Comparison of ENCODE assay signal across 13 cellular contexts in genomic region chr10:73758704-73759511, GRCh38. TPM values are rescaled to one million over a fixed set of nuclear protein-coding genes. Genes with fewer than 3 reads are reported as not detected.
A peak's percentile ranks its signal among the peaks of the same experiment; 100 is the strongest.
DNase-seq lines count a peak whose midpoint lies in the region; ATAC-seq and TF ChIP-seq lines count a peak whose summit lies in the region.
"Had no signal": no experiment of that assay in that cellular context is flagged by ENCODE, and none has a peak within 500 bp of the region (broad histone marks: within the 10 kb centered on the region; RNA-seq: fewer than 3 reads in every experiment).

No MANE protein-coding gene starts in this region.

- no peaks in the 10 kb centered on the region for H3K9me3 Mint-ChIP-seq in activated CD8-positive, alpha-beta T cell treated with anti-CD3 and anti-CD28 coated beads for 36 hours
- no peaks in the 10 kb centered on the region for H3K9me3 Mint-ChIP-seq in mesothelial cell of epicardium
- no peaks in the 10 kb centered on the region for H3K9me3 Mint-ChIP-seq in endodermal cell

- no peaks in the 10 kb centered on the region for H3K27me3 Mint-ChIP-seq in activated CD8-positive, alpha-beta T cell treated with anti-CD3 and anti-CD28 coated beads for 36 hours
- no peaks in the 10 kb centered on the region for H3K27me3 Mint-ChIP-seq in mesothelial cell of epicardium (ENCODE audit: low read depth)
- H3K27me3 Mint-ChIP-seq in endodermal cell (ENCODE audit: insufficient read depth): no peaks in the 10 kb centered on the region

- peaks cover 55% of the 10 kb centered on the region for H3K4me1 Mint-ChIP-seq in activated CD8-positive, alpha-beta T cell treated with anti-CD3 and anti-CD28 coated beads for 36 hours (ENCODE audit: low read depth)
- H3K4me1 Mint-ChIP-seq in mesothelial cell of epicardium: no peaks in the 10 kb centered on the region
- H3K4me1 Mint-ChIP-seq in endodermal cell: peaks cover 3% of the 10 kb centered on the region

- POLR2A ChIA-PET in activated CD8-positive, alpha-beta T cell treated with anti-CD3 and anti-CD28 coated beads for 36 hours (lab: Charles Lee): interaction anchor here (0.6 to 3.2 kb wide), 11 partner anchors 10 to 51 kb away, joined by 3 to 22 read pairs (median 4); partner anchors contain the start of genes CHCHD1, SEC24C and ZSWIM8

- H3K9me3 ChIP-seq in KOPT-K1 (ENCODE audit: insufficient read depth, low read length, poor library complexity, severe bottlenecking) (no peaks in the 10 kb centered on the region), endodermal cell (ENCODE audit: control insufficient read depth, low read length) (no peaks in the 10 kb centered on the region), esophagus muscularis mucosa (no peaks in the 10 kb centered on the region)
- H3K9me3 ChIP-seq: colonic mucosa had no signal

- peaks cover 38% of the 10 kb centered on the region for H3K36me3 Mint-ChIP-seq in activated CD8-positive, alpha-beta T cell treated with anti-CD3 and anti-CD28 coated beads for 36 hours (ENCODE audit: low read depth)
- H3K36me3 Mint-ChIP-seq in mesothelial cell of epicardium: peaks cover 37% of the 10 kb centered on the region
- peaks cover 58% of the 10 kb centered on the region for H3K36me3 Mint-ChIP-seq in endodermal cell (ENCODE audit: low read depth)

- H3K4me3 ChIP-seq in endodermal cell (ENCODE audit: low read length) (no peak overlapping the region), esophagus muscularis mucosa (no peak overlapping the region)
- H3K4me3 ChIP-seq: colonic mucosa had no signal

- no peak for TF ChIP-seq CTCF in activated CD8-positive, alpha-beta T cell treated with anti-CD3 and anti-CD28 coated beads for 36 hours (IDR thresholded peaks at IDR 0.05)
- TF ChIP-seq CTCF in mesothelial cell of epicardium (IDR thresholded peaks at IDR 0.05; ENCODE audit: unreplicated experiment) (no peak), endodermal cell (conservative IDR thresholded peaks at IDR 0.05) (no peak), esophagus muscularis mucosa (IDR thresholded peaks at IDR 0.05) (no peak)

- H3K9ac ChIP-seq in endodermal cell (ENCODE audit: extremely low read depth, low read length, poor library complexity, severe bottlenecking): no peak overlapping the region

- no peak for ATAC-seq in activated CD8-positive, alpha-beta T cell treated with anti-CD3 and anti-CD28 coated beads for 36 hours

- no peak for TF ChIP-seq EP300 in esophagus muscularis mucosa (IDR thresholded peaks at IDR 0.05)

- WGBS in endodermal cell (ENCODE audit: insufficient coverage in 1 of 2, insufficient read length in 1 of 2), 2 experiments: 95% methylated on average over 9 of the region's 9 CpGs
- 84% methylated on average over 9 of the region's 9 CpGs for WGBS in esophagus muscularis mucosa

- H3K4me1 ChIP-seq in endodermal cell (ENCODE audit: control insufficient read depth, insufficient read depth, low read length): peaks cover 5% of the 10 kb centered on the region
- H3K4me1 ChIP-seq in esophagus muscularis mucosa: peaks cover 0 to 4% (median 2%) of the 10 kb centered on the region in 4 donors
- H3K4me1 ChIP-seq: colonic mucosa had no signal

- intact Hi-C loops in activated CD8-positive, alpha-beta T cell treated with anti-CD3 and anti-CD28 coated beads for 36 hours (cut with micrococcal nuclease): no loop called here
- intact Hi-C loops in posterior cingulate gyrus (cut with DNase I): no loop called here
- intact Hi-C loops in esophagus muscularis mucosa (cut with DNase I): no loop called here

- no peak for TF ChIP-seq POLR2A in esophagus muscularis mucosa (IDR thresholded peaks at IDR 0.05; ENCODE audit: low read depth)

- peak overlapping the region; percentile 40 for H3K4me3 Mint-ChIP-seq in activated CD8-positive, alpha-beta T cell treated with anti-CD3 and anti-CD28 coated beads for 36 hours
- H3K4me3 Mint-ChIP-seq in mesothelial cell of epicardium (no peak overlapping the region), endodermal cell (no peak overlapping the region)

- CTCF ChIA-PET in activated CD8-positive, alpha-beta T cell treated with anti-CD3 and anti-CD28 coated beads for 36 hours (lab: Charles Lee): interaction anchor here (0.7 to 2.6 kb wide), 3 partner anchors 10 to 23 kb away, joined by 3 to 14 read pairs (median 3); partner anchors contain the start of gene CHCHD1

- no peaks in the 10 kb centered on the region for H3K27me3 ChIP-seq in endodermal cell (ENCODE audit: control insufficient read depth, insufficient read depth, low read length, poor library complexity, severe bottlenecking)
- H3K27me3 ChIP-seq in esophagus muscularis mucosa: no peaks in the 10 kb centered on the region
- H3K27me3 ChIP-seq: colonic mucosa had no signal

- peak overlapping the region; percentile 87 for H3K27ac Mint-ChIP-seq in activated CD8-positive, alpha-beta T cell treated with anti-CD3 and anti-CD28 coated beads for 36 hours
- peak overlapping the region; percentile 11 for H3K27ac Mint-ChIP-seq in mesothelial cell of epicardium
- H3K27ac Mint-ChIP-seq in endodermal cell: no peak overlapping the region

- peak; percentile 60 for DNase-seq in DMS153 treated with DMSO at 0.1 percent for 48 hours (lab: John Stamatoyannopoulos, UW; ENCODE audit: unreplicated experiment)
- peak; percentile 26 for DNase-seq in activated CD8-positive, alpha-beta T cell treated with anti-CD3 and anti-CD28 coated beads for 36 hours
- no peak for DNase-seq in mesothelial cell of epicardium (ENCODE audit: low spot score in 2 of 2, unreplicated experiment in 2 of 2)
- DNase-seq in endodermal cell: no peak
- DNase-seq in posterior cingulate gyrus: no peak
- no peak for DNase-seq in esophagus muscularis mucosa (ENCODE audit: extremely low spot score)
- DNase-seq in stimulated activated CD4-positive, alpha-beta T cell treated with anti-CD3 and anti-CD28 coated beads, Interleukin-4, amount 100 ng/mL, for 24 hours: no peak
- DNase-seq: colonic mucosa, foreskin melanocyte, GOT3, NCI-H2227 treated with DMSO at 0.1 percent for 48 hours had no signal

- H3K27ac ChIP-seq in KOPT-K1 (ENCODE audit: low read depth, low read length, poor library complexity, severe bottlenecking) (peak overlapping the region; percentile 6), endodermal cell (ENCODE audit: low read depth, low read length) (no peak overlapping the region), esophagus muscularis mucosa (replicated peaks in 1 of 4) (no peak overlapping the region)
- H3K27ac ChIP-seq: colonic mucosa, RWPE1 had no signal

- H3K36me3 ChIP-seq in KOPT-K1 (ENCODE audit: insufficient read depth, low read length) (peaks cover 89% of the 10 kb centered on the region), endodermal cell (ENCODE audit: control insufficient read depth, insufficient read depth, low read length) (peaks cover 79% of the 10 kb centered on the region), esophagus muscularis mucosa (peaks cover 44 to 86% (median 80%) of the 10 kb centered on the region in 4 donors)

RNA-seq across cellular contexts. Expression of gene SEC24C, which starts 14.7 kb away (rescaled TPM):
- 10 to 100 TPM; 87.5 to 88.7 TPM for total RNA-seq in activated CD8-positive, alpha-beta T cell treated with anti-CD3 and anti-CD28 coated beads for 36 hours
- total RNA-seq in mesothelial cell of epicardium: 74.8 to 77.6 TPM (median 75.5 TPM) in 3 replicates
- total RNA-seq in endodermal cell: 10 to 100 TPM; 63.2 to 71.4 TPM
- polyA plus RNA-seq in endodermal cell (2013, experiment 1 of 2): 66.6 TPM
- polyA plus RNA-seq in endodermal cell (2013, experiment 2 of 2): 59.0 TPM
- total RNA-seq in esophagus muscularis mucosa: 10 to 100 TPM; 42.4 to 61.3 (median 53.5) TPM

RNA-seq across cellular contexts. Expression of gene CHCHD1, which starts 22.9 kb away (rescaled TPM):
- 10 to 100 TPM; 28.9 to 33.0 TPM for total RNA-seq in activated CD8-positive, alpha-beta T cell treated with anti-CD3 and anti-CD28 coated beads for 36 hours
- total RNA-seq in mesothelial cell of epicardium: 21.0 to 23.5 TPM (median 23.1 TPM) in 3 replicates
- total RNA-seq in endodermal cell: 10 to 100 TPM; 37.6 to 49.3 TPM
- 74.8 TPM for polyA plus RNA-seq in endodermal cell (2013, experiment 1 of 2)
- polyA plus RNA-seq in endodermal cell (2013, experiment 2 of 2): 73.7 TPM
- 10 to 100 TPM; 14.9 to 32.0 (median 25.6) TPM for total RNA-seq in esophagus muscularis mucosa

RNA-seq across cellular contexts. Expression of gene ZSWIM8, which starts 26.5 kb away (rescaled TPM):
- 10 to 100 TPM; 30.0 to 41.0 TPM for total RNA-seq in activated CD8-positive, alpha-beta T cell treated with anti-CD3 and anti-CD28 coated beads for 36 hours
- 121 to 131 TPM (median 122 TPM) in 3 replicates for total RNA-seq in mesothelial cell of epicardium
- total RNA-seq in endodermal cell: 10 to 100 TPM; 75.9 to 79.8 TPM
- 86.6 TPM for polyA plus RNA-seq in endodermal cell (2013, experiment 1 of 2)
- 82.6 TPM for polyA plus RNA-seq in endodermal cell (2013, experiment 2 of 2)
- total RNA-seq in esophagus muscularis mucosa: 100 to 1,000 TPM in 3 of 4 donors, 10 to 100 TPM in 1; 66.4 to 123 (median 107) TPM

RNA-seq across cellular contexts. Expression of gene NDST2, which starts 52.5 kb away (rescaled TPM):
- 10 to 100 TPM; 51.1 to 53.5 TPM for total RNA-seq in activated CD8-positive, alpha-beta T cell treated with anti-CD3 and anti-CD28 coated beads for 36 hours
- total RNA-seq in mesothelial cell of epicardium: 37.2 to 40.8 TPM (median 38.7 TPM) in 3 replicates
- 10 to 100 TPM; 19.6 to 20.3 TPM for total RNA-seq in endodermal cell
- polyA plus RNA-seq in endodermal cell (2013, experiment 1 of 2): 23.6 TPM
- polyA plus RNA-seq in endodermal cell (2013, experiment 2 of 2): 15.4 TPM
- total RNA-seq in esophagus muscularis mucosa: 10 to 100 TPM; 26.8 to 38.3 (median 31.1) TPM

Comparison
In these comparisons a context has a peak if more than half of its experiments do, and no peak if none do; other contexts are left out.
1. DNase-seq: peak in DMS153 treated with DMSO at 0.1 percent for 48 hours (single experiment) and activated CD8-positive, alpha-beta T cell treated with anti-CD3 and anti-CD28 coated beads for 36 hours (single experiment); none in mesothelial cell of epicardium (0 of 2), endodermal cell (single experiment), posterior cingulate gyrus (0 of 10), esophagus muscularis mucosa (single experiment) and stimulated activated CD4-positive, alpha-beta T cell treated with anti-CD3 and anti-CD28 coated beads, Interleukin-4, amount 100 ng/mL, for 24 hours (single experiment).